ENCODE assay signal across 1 cellular context in the genomic region with DNA sequence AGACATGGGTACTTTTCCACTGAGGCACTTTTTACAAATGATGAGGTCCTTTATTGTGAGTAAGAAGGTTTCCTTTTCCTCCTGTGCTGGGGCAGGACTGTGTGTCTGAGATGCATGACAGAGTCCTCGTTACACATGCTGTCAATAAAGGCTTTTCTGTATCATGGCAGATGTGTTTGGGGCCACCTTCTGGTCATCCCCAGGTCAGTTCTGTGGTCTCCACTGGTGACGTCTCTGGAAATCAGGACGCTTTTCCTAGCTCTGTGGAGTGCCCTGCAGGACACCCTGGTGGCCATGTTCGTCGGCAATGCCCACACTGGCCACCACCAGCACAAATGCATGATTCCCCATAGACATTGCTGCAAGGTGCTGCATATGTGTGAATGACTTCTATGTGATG.
TF ChIP-seq lines count a peak whose summit lies in the region.

No MANE protein-coding gene starts in this region.

TF ChIP-seq in K562, 482 proteins besides CTCF, POLR2A, EP300 and RAD21 (continued from another document and continues in another):
- TF ChIP-seq, protein P1, sequence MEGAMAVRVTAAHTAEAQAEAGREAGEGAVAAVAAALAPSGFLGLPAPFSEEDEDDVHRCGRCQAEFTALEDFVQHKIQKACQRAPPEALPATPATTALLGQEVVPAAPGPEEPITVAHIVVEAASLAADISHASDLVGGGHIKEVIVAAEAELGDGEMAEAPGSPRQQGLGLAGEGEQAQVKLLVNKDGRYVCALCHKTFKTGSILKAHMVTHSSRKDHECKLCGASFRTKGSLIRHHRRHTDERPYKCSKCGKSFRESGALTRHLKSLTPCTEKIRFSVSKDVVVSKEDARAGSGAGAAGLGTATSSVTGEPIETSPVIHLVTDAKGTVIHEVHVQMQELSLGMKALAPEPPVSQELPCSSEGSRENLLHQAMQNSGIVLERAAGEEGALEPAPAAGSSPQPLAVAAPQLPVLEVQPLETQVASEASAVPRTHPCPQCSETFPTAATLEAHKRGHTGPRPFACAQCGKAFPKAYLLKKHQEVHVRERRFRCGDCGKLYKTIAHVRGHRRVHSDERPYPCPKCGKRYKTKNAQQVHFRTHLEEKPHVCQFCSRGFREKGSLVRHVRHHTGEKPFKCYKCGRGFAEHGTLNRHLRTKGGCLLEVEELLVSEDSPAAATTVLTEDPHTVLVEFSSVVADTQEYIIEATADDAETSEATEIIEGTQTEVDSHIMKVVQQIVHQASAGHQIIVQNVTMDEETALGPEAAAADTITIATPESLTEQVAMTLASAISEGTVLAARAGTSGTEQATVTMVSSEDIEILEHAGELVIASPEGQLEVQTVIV (CRISPR knock-in tag; IDR thresholded peaks at IDR 0.05; ENCODE audit: borderline replicate concordance), result no peak
- TF ChIP-seq, protein P2, sequence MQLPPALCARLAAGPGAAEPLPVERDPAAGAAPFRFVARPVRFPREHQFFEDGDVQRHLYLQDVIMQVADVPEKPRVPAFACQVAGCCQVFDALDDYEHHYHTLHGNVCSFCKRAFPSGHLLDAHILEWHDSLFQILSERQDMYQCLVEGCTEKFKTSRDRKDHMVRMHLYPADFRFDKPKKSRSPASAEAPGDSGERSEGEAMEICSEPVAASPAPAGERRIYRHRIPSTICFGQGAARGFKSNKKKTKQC (CRISPR knock-in tag; IDR thresholded peaks at IDR 0.05), result no peak
- TF ChIP-seq POLR2AphosphoS2 (IDR thresholded peaks at IDR 0.05; ENCODE audit: low read length), result no peak
- TF ChIP-seq, protein P3, sequence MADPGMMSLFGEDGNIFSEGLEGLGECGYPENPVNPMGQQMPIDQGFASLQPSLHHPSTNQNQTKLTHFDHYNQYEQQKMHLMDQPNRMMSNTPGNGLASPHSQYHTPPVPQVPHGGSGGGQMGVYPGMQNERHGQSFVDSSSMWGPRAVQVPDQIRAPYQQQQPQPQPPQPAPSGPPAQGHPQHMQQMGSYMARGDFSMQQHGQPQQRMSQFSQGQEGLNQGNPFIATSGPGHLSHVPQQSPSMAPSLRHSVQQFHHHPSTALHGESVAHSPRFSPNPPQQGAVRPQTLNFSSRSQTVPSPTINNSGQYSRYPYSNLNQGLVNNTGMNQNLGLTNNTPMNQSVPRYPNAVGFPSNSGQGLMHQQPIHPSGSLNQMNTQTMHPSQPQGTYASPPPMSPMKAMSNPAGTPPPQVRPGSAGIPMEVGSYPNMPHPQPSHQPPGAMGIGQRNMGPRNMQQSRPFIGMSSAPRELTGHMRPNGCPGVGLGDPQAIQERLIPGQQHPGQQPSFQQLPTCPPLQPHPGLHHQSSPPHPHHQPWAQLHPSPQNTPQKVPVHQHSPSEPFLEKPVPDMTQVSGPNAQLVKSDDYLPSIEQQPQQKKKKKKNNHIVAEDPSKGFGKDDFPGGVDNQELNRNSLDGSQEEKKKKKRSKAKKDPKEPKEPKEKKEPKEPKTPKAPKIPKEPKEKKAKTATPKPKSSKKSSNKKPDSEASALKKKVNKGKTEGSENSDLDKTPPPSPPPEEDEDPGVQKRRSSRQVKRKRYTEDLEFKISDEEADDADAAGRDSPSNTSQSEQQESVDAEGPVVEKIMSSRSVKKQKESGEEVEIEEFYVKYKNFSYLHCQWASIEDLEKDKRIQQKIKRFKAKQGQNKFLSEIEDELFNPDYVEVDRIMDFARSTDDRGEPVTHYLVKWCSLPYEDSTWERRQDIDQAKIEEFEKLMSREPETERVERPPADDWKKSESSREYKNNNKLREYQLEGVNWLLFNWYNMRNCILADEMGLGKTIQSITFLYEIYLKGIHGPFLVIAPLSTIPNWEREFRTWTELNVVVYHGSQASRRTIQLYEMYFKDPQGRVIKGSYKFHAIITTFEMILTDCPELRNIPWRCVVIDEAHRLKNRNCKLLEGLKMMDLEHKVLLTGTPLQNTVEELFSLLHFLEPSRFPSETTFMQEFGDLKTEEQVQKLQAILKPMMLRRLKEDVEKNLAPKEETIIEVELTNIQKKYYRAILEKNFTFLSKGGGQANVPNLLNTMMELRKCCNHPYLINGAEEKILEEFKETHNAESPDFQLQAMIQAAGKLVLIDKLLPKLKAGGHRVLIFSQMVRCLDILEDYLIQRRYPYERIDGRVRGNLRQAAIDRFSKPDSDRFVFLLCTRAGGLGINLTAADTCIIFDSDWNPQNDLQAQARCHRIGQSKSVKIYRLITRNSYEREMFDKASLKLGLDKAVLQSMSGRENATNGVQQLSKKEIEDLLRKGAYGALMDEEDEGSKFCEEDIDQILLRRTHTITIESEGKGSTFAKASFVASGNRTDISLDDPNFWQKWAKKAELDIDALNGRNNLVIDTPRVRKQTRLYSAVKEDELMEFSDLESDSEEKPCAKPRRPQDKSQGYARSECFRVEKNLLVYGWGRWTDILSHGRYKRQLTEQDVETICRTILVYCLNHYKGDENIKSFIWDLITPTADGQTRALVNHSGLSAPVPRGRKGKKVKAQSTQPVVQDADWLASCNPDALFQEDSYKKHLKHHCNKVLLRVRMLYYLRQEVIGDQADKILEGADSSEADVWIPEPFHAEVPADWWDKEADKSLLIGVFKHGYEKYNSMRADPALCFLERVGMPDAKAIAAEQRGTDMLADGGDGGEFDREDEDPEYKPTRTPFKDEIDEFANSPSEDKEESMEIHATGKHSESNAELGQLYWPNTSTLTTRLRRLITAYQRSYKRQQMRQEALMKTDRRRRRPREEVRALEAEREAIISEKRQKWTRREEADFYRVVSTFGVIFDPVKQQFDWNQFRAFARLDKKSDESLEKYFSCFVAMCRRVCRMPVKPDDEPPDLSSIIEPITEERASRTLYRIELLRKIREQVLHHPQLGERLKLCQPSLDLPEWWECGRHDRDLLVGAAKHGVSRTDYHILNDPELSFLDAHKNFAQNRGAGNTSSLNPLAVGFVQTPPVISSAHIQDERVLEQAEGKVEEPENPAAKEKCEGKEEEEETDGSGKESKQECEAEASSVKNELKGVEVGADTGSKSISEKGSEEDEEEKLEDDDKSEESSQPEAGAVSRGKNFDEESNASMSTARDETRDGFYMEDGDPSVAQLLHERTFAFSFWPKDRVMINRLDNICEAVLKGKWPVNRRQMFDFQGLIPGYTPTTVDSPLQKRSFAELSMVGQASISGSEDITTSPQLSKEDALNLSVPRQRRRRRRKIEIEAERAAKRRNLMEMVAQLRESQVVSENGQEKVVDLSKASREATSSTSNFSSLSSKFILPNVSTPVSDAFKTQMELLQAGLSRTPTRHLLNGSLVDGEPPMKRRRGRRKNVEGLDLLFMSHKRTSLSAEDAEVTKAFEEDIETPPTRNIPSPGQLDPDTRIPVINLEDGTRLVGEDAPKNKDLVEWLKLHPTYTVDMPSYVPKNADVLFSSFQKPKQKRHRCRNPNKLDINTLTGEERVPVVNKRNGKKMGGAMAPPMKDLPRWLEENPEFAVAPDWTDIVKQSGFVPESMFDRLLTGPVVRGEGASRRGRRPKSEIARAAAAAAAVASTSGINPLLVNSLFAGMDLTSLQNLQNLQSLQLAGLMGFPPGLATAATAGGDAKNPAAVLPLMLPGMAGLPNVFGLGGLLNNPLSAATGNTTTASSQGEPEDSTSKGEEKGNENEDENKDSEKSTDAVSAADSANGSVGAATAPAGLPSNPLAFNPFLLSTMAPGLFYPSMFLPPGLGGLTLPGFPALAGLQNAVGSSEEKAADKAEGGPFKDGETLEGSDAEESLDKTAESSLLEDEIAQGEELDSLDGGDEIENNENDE (IDR thresholded peaks at IDR 0.05; ENCODE audit: low read depth, low read length), result no peak
- no peak for TF ChIP-seq ZNF134 (CRISPR knock-in tag; conservative IDR thresholded peaks at IDR 0.05)
- TF ChIP-seq, protein P4, sequence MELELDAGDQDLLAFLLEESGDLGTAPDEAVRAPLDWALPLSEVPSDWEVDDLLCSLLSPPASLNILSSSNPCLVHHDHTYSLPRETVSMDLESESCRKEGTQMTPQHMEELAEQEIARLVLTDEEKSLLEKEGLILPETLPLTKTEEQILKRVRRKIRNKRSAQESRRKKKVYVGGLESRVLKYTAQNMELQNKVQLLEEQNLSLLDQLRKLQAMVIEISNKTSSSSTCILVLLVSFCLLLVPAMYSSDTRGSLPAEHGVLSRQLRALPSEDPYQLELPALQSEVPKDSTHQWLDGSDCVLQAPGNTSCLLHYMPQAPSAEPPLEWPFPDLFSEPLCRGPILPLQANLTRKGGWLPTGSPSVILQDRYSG (tag; conservative IDR thresholded peaks at IDR 0.05; ENCODE audit: low read depth), result peak; percentile 51; the same call in 1 of the 2 replicates
- TF ChIP-seq ZNF830 (CRISPR knock-in tag; IDR thresholded peaks at IDR 0.05), result no peak
- TF ChIP-seq, protein P5, sequence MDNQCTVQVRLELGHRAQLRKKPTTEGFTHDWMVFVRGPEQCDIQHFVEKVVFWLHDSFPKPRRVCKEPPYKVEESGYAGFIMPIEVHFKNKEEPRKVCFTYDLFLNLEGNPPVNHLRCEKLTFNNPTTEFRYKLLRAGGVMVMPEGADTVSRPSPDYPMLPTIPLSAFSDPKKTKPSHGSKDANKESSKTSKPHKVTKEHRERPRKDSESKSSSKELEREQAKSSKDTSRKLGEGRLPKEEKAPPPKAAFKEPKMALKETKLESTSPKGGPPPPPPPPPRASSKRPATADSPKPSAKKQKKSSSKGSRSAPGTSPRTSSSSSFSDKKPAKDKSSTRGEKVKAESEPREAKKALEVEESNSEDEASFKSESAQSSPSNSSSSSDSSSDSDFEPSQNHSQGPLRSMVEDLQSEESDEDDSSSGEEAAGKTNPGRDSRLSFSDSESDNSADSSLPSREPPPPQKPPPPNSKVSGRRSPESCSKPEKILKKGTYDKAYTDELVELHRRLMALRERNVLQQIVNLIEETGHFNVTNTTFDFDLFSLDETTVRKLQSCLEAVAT (IDR thresholded peaks at IDR 0.05), result peak in 1 of 2 experiments; percentile 39; a peak in 1 of 4 replicates
- TF ChIP-seq, protein P6, sequence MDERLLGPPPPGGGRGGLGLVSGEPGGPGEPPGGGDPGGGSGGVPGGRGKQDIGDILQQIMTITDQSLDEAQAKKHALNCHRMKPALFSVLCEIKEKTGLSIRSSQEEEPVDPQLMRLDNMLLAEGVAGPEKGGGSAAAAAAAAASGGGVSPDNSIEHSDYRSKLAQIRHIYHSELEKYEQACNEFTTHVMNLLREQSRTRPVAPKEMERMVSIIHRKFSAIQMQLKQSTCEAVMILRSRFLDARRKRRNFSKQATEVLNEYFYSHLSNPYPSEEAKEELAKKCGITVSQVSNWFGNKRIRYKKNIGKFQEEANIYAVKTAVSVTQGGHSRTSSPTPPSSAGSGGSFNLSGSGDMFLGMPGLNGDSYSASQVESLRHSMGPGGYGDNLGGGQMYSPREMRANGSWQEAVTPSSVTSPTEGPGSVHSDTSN (CRISPR knock-in tag; IDR thresholded peaks at IDR 0.05; ENCODE audit: low read depth), result no peak
- TF ChIP-seq, protein P6 (tag; conservative IDR thresholded peaks at IDR 0.05; ENCODE audit: low read depth), result peak; percentile 67; the same call in 1 of the 2 replicates
- TF ChIP-seq SNRNP70 (optimal IDR thresholded peaks at IDR 0.05; ENCODE audit: low read depth, low read length), result no peak
- no peak for TF ChIP-seq TOE1 (IDR thresholded peaks at IDR 0.05; ENCODE audit: borderline replicate concordance)
- no peak for TF ChIP-seq TOE1 (CRISPR knock-in tag; IDR thresholded peaks at IDR 0.05; ENCODE audit: borderline replicate concordance, low read depth)
- TF ChIP-seq NFE2L1 (tag; IDR thresholded peaks at IDR 0.05; ENCODE audit: borderline replicate concordance, low read depth), result no peak
- TF ChIP-seq, protein P7, sequence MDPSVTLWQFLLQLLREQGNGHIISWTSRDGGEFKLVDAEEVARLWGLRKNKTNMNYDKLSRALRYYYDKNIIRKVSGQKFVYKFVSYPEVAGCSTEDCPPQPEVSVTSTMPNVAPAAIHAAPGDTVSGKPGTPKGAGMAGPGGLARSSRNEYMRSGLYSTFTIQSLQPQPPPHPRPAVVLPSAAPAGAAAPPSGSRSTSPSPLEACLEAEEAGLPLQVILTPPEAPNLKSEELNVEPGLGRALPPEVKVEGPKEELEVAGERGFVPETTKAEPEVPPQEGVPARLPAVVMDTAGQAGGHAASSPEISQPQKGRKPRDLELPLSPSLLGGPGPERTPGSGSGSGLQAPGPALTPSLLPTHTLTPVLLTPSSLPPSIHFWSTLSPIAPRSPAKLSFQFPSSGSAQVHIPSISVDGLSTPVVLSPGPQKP (CRISPR knock-in tag; IDR thresholded peaks at IDR 0.05), result no peak
- TF ChIP-seq, protein P8, sequence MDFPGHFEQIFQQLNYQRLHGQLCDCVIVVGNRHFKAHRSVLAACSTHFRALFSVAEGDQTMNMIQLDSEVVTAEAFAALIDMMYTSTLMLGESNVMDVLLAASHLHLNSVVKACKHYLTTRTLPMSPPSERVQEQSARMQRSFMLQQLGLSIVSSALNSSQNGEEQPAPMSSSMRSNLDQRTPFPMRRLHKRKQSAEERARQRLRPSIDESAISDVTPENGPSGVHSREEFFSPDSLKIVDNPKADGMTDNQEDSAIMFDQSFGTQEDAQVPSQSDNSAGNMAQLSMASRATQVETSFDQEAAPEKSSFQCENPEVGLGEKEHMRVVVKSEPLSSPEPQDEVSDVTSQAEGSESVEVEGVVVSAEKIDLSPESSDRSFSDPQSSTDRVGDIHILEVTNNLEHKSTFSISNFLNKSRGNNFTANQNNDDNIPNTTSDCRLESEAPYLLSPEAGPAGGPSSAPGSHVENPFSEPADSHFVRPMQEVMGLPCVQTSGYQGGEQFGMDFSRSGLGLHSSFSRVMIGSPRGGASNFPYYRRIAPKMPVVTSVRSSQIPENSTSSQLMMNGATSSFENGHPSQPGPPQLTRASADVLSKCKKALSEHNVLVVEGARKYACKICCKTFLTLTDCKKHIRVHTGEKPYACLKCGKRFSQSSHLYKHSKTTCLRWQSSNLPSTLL (IDR thresholded peaks at IDR 0.05), result no peak
- TF ChIP-seq STAT5B (CRISPR knock-in tag; IDR thresholded peaks at IDR 0.05), result no peak
- TF ChIP-seq FOXM1 (IDR thresholded peaks at IDR 0.05; ENCODE audit: low read depth), result 0 out of 2 replicates have a peak, but pooled peaks have one; percentile 10
- TF ChIP-seq FOXM1 (CRISPR knock-in tag; IDR thresholded peaks at IDR 0.05; ENCODE audit: low read depth), result no peak
- TF ChIP-seq ZNF324 (CRISPR knock-in tag; IDR thresholded peaks at IDR 0.05), result no peak
- TF ChIP-seq, protein P9, sequence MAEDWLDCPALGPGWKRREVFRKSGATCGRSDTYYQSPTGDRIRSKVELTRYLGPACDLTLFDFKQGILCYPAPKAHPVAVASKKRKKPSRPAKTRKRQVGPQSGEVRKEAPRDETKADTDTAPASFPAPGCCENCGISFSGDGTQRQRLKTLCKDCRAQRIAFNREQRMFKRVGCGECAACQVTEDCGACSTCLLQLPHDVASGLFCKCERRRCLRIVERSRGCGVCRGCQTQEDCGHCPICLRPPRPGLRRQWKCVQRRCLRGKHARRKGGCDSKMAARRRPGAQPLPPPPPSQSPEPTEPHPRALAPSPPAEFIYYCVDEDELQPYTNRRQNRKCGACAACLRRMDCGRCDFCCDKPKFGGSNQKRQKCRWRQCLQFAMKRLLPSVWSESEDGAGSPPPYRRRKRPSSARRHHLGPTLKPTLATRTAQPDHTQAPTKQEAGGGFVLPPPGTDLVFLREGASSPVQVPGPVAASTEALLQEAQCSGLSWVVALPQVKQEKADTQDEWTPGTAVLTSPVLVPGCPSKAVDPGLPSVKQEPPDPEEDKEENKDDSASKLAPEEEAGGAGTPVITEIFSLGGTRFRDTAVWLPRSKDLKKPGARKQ (CRISPR knock-in tag; IDR thresholded peaks at IDR 0.05), result no peak
- TF ChIP-seq TEAD1 (CRISPR knock-in tag; IDR thresholded peaks at IDR 0.05), result 0 out of 4 replicates have a peak, but pooled peaks of 1 of the 2 experiments have one; percentile 44
- TF ChIP-seq HDAC3 (IDR thresholded peaks at IDR 0.05; ENCODE audit: borderline replicate concordance, partially characterized antibody), result no peak
- no peak for TF ChIP-seq NCOA2 (IDR thresholded peaks at IDR 0.05; ENCODE audit: partially characterized antibody in 2 of 2)
- no peak for TF ChIP-seq SREBF1 (IDR thresholded peaks at IDR 0.05; ENCODE audit: borderline replicate concordance, low read depth, low read length)
